Comparison of ENCODE assay signal across 21 cellular contexts in the genomic region with DNA sequence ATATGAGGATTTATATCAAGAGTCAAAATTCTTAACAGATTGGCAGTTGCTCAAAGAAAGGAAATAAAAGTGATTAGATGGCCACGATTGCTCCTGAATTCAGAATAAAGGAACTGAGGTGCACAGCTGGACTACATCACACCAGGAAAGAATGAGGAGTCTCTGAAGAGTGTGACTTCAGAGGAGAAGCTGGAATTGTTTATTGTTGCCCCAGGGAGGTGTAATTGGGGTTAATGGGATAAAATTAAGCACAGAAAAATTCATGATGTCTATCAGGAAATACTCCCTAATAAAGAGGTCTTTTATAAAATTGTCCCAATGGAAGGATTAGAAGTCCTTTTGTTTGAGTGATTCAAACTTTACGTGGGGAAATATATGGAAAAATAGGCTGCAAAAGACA.
"Had no signal": no experiment of that assay in that cellular context is flagged by ENCODE, and none has a peak within 500 bp of the region (broad histone marks: within the 10 kb centered on the region; RNA-seq: fewer than 3 reads in every experiment).

No MANE protein-coding gene starts in this region.

- H3K4me3 ChIP-seq: MG63, PC-9, Peyer's patch, SJCRH30 had no signal

- H3K27me3 ChIP-seq: MG63, Peyer's patch, SJCRH30 had no signal

- H3K4me1 ChIP-seq: Peyer's patch, SJCRH30 had no signal

- H3K36me3 ChIP-seq: MG63, Peyer's patch, SJCRH30 had no signal

- ATAC-seq: Right ventricle myocardium inferior, SK-N-SH treated with all-trans-retinoic acid at 6 μM for 48 hours had no signal

- DNase-seq: KBM-7; MG63; NCI-H1092 treated with DMSO at 0.1 percent for 48 hours; NCI-H1436; NCI-H1694 treated with DMSO at 0.1 percent for 48 hours; NCI-H1930; NCI-H2081; NCI-H2107; NCI-H2227 treated with DMSO at 0.1 percent for 48 hours; NCI-H524; NCI-H526 treated with DMSO at 0.1 percent for 48 hours; NCI-H774; NK-92 treated with Interleukin-12 subunit alpha and Interleukin-12 subunit beta, amount 100 ng/mL, for 24 hours; OCI-M1; PC-9; Peyer's patch; SHP77 treated with DMSO at 0.1 percent for 48 hours; SJCRH30; T-helper 1 cell had no signal

- H3K9me3 ChIP-seq: MG63, Peyer's patch, SJCRH30 had no signal
